ENCODE assay signal across 1 cellular context in genomic region chr2:201580486-201580885, GRCh38.
A peak's percentile ranks its signal among the peaks of the same experiment; 100 is the strongest.
TF ChIP-seq lines count a peak whose summit lies in the region.

No MANE protein-coding gene starts in this region.

TF ChIP-seq in HepG2, 621 proteins besides CTCF, POLR2A, EP300 and RAD21 (continued from another document and continues in another):
- TF ChIP-seq AGO2 (optimal IDR thresholded peaks at IDR 0.05; ENCODE audit: low read depth, low read length) (no peak), E2F5 (CRISPR knock-in tag; conservative IDR thresholded peaks at IDR 0.05) (no peak), ATF4 (CRISPR knock-in tag; IDR thresholded peaks at IDR 0.05) (peak in 1 of 2 experiments; percentile 57; a peak in 2 of 4 replicates), MYC (CRISPR knock-in tag; IDR thresholded peaks at IDR 0.05; ENCODE audit: borderline replicate concordance) (no peak), ARID5B (CRISPR knock-in tag; IDR thresholded peaks at IDR 0.05) (peak; percentile 79), GMEB1 (CRISPR knock-in tag; IDR thresholded peaks at IDR 0.05; ENCODE audit: borderline replicate concordance) (no peak), HMG20A (CRISPR knock-in tag; IDR thresholded peaks at IDR 0.05; ENCODE audit: borderline replicate concordance) (peak; percentile 67), ZNF225 (CRISPR knock-in tag; IDR thresholded peaks at IDR 0.05) (no peak), NR2F2 (IDR thresholded peaks at IDR 0.05; ENCODE audit: borderline replicate concordance, low read depth) (peak; percentile 49; the same call in 1 of the 2 replicates), ZNF816 (CRISPR knock-in tag; IDR thresholded peaks at IDR 0.05; ENCODE audit: borderline replicate concordance) (no peak), TFAP4 (IDR thresholded peaks at IDR 0.05; ENCODE audit: borderline replicate concordance, low read depth) (no peak), KLF12 (CRISPR knock-in tag; IDR thresholded peaks at IDR 0.05; ENCODE audit: borderline replicate concordance) (no peak), ZNF138 (CRISPR knock-in tag; IDR thresholded peaks at IDR 0.05; ENCODE audit: low read depth) (no peak), SMYD3 (CRISPR knock-in tag; IDR thresholded peaks at IDR 0.05) (0 out of 2 replicates have a peak, but pooled peaks have one; percentile 4), TAF15 (IDR thresholded peaks at IDR 0.05; ENCODE audit: low read depth, low read length, poor library complexity, severe bottlenecking) (no peak), U2AF2 (IDR thresholded peaks at IDR 0.05; ENCODE audit: low read depth, low read length) (no peak), HMG20B (CRISPR knock-in tag; conservative IDR thresholded peaks at IDR 0.05) (no peak), SOX13 (IDR thresholded peaks at IDR 0.05) (no peak), SOX13 (CRISPR knock-in tag; conservative IDR thresholded peaks at IDR 0.05 in 1 of 2, IDR thresholded peaks at IDR 0.05 in 1 of 2) (peak in 1 of 2 experiments; percentile 50; a peak in 1 of 4 replicates), ZNF737 (CRISPR knock-in tag; IDR thresholded peaks at IDR 0.05; ENCODE audit: borderline replicate concordance) (no peak), NR2F6 (IDR thresholded peaks at IDR 0.05) (peak; percentile 65), NR2F6 (CRISPR knock-in tag; IDR thresholded peaks at IDR 0.05) (0 out of 2 replicates have a peak, but pooled peaks have one; percentile 30), ZNF691 (CRISPR knock-in tag; IDR thresholded peaks at IDR 0.05; ENCODE audit: borderline replicate concordance, low read depth) (no peak), ARHGAP35 (CRISPR knock-in tag; IDR thresholded peaks at IDR 0.05; ENCODE audit: borderline replicate concordance) (no peak), TCF7 (IDR thresholded peaks at IDR 0.05; ENCODE audit: low read depth) (peak; percentile 68), NCOA2 (CRISPR knock-in tag; IDR thresholded peaks at IDR 0.05) (no peak), FOXA3 (CRISPR knock-in tag; IDR thresholded peaks at IDR 0.05) (peak; percentile 88), ZNF101 (CRISPR knock-in tag; IDR thresholded peaks at IDR 0.05; ENCODE audit: borderline replicate concordance, low read depth) (no peak), CBFB (CRISPR knock-in tag; IDR thresholded peaks at IDR 0.05) (no peak), ZFP90 (CRISPR knock-in tag; IDR thresholded peaks at IDR 0.05; ENCODE audit: borderline replicate concordance) (no peak), NFYC (CRISPR knock-in tag; IDR thresholded peaks at IDR 0.05) (no peak), KDM3A (CRISPR knock-in tag; IDR thresholded peaks at IDR 0.05; ENCODE audit: low read depth) (no peak), ARNTL (CRISPR knock-in tag; IDR thresholded peaks at IDR 0.05) (no peak), SNAPC4 (CRISPR knock-in tag; IDR thresholded peaks at IDR 0.05) (no peak), STAG1 (CRISPR knock-in tag; IDR thresholded peaks at IDR 0.05) (no peak), ARID2 (CRISPR knock-in tag; IDR thresholded peaks at IDR 0.05; ENCODE audit: borderline replicate concordance) (no peak), NRL (CRISPR knock-in tag; IDR thresholded peaks at IDR 0.05; ENCODE audit: borderline replicate concordance) (no peak), ZFP62 (CRISPR knock-in tag; IDR thresholded peaks at IDR 0.05) (no peak), RARA (CRISPR knock-in tag; IDR thresholded peaks at IDR 0.05) (peak; percentile 67), ESRRA (CRISPR knock-in tag; IDR thresholded peaks at IDR 0.05; ENCODE audit: low read depth) (no peak)
- TF ChIP-seq, protein P1, sequence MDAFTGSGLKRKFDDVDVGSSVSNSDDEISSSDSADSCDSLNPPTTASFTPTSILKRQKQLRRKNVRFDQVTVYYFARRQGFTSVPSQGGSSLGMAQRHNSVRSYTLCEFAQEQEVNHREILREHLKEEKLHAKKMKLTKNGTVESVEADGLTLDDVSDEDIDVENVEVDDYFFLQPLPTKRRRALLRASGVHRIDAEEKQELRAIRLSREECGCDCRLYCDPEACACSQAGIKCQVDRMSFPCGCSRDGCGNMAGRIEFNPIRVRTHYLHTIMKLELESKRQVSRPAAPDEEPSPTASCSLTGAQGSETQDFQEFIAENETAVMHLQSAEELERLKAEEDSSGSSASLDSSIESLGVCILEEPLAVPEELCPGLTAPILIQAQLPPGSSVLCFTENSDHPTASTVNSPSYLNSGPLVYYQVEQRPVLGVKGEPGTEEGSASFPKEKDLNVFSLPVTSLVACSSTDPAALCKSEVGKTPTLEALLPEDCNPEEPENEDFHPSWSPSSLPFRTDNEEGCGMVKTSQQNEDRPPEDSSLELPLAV (CRISPR knock-in tag; conservative IDR thresholded peaks at IDR 0.05; ENCODE audit: low read depth), result no peak
- TF ChIP-seq, protein P2, sequence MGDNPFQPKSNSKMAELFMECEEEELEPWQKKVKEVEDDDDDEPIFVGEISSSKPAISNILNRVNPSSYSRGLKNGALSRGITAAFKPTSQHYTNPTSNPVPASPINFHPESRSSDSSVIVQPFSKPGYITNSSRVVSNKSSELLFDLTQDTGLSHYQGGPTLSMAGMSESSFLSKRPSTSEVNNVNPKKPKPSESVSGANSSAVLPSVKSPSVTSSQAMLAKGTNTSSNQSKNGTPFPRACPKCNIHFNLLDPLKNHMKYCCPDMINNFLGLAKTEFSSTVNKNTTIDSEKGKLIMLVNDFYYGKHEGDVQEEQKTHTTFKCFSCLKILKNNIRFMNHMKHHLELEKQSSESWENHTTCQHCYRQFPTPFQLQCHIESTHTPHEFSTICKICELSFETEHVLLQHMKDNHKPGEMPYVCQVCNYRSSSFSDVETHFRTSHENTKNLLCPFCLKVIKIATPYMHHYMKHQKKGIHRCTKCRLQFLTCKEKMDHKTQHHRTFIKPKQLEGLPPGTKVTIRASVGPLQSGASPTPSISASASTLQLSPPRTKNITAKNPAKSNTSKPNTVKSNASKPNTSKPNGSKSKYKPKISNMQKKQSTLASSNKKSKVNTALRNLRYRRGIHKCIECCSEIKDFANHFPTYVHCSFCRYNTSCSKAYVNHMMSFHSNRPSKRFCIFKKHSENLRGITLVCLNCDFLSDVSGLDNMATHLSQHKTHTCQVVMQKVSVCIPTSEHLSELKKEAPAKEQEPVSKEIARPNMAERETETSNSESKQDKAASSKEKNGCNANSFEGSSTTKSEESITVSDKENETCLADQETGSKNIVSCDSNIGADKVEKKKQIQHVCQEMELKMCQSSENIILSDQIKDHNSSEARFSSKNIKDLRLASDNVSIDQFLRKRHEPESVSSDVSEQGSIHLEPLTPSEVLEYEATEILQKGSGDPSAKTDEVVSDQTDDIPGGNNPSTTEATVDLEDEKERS (CRISPR knock-in tag; IDR thresholded peaks at IDR 0.05), result no peak
